22 cellular contexts compared by ENCODE assay signal in the genomic region with DNA sequence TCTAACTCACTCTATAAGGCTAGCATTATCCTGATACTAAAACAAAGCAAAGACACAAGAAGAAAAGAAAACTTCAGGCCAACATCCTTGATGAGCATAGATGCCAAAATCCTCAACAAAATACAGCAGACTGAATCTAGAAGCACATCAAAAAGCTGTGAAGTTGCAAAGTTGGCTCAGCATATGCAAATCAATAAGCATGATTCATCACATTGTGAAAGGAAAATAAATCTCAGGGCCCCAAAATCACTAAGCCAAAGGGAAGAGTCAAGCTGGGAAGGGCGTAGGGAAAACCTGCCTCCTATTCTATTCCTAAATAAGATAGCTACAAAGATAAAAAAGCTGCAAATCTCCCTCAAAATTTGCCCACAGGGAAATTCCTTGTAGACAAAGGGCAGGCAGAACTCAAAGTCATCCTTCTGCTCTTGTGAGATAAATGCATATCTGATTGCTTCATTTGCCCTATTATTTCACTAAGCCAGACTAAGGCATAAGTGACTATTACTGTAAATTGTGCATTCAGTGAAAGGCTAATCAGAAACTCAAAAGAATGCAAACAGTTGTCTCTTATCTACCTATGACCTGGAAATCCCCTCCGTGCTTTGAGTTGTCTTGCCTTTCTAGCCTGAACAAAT. TPM values are rescaled to one million over a fixed set of nuclear protein-coding genes. Genes with fewer than 3 reads are reported as not detected.
DNase-seq lines count a peak whose midpoint lies in the region; ATAC-seq, FAIRE-seq and TF ChIP-seq lines count a peak whose summit lies in the region.
"Had no signal": no experiment of that assay in that cellular context is flagged by ENCODE, and none has a peak within 500 bp of the region (broad histone marks: within the 10 kb centered on the region; RNA-seq: fewer than 3 reads in every experiment).

No MANE protein-coding gene starts in this region.

- H3K27me3 ChIP-seq in bronchial epithelial cell (ENCODE audit: control insufficient read depth, insufficient read depth, low read length) (no peaks in the 10 kb centered on the region), foreskin keratinocyte (peaks cover 27% of the 10 kb centered on the region), heart right ventricle (no peaks in the 10 kb centered on the region)
- H3K27me3 ChIP-seq: BLaER1 had no signal

- ATAC-seq in foreskin keratinocyte: peak; percentile 62
- ATAC-seq in heart right ventricle: no peak
- ATAC-seq in GM21367 (IDR thresholded peaks at IDR 0.05; ENCODE audit: unreplicated experiment): no peak
- ATAC-seq: A549 had no signal

- DNase-seq in HCEC 1CT: peak; percentile 24
- peak; percentile 47 for DNase-seq in OCI-M1 (lab: John Stamatoyannopoulos, UW)
- peak; percentile 14 for DNase-seq in bronchial epithelial cell (ENCODE audit: low read depth)
- DNase-seq in foreskin keratinocyte: peak in 1 of 2 donors; percentile 34
- no peak for DNase-seq in heart right ventricle
- DNase-seq in H54 (ENCODE audit: insufficient read length, low spot score): no peak
- DNase-seq in EL: no peak
- DNase-seq: CD4-positive, alpha-beta memory T cell; GOT3; IMR-90; Karpas-422; MG63; NCI-H1092; NCI-H1436 treated with DMSO at 0.1 percent for 48 hours; NCI-H2081 treated with DMSO at 0.1 percent for 48 hours; NCI-H510A treated with DMSO at 0.1 percent for 48 hours; SW 1271 had no signal

- TF ChIP-seq CTCF in bronchial epithelial cell (IDR thresholded peaks at IDR 0.05; ENCODE audit: insufficient read depth, low read length, severe bottlenecking) (no peak), foreskin keratinocyte (conservative IDR thresholded peaks at IDR 0.05) (no peak), heart right ventricle (IDR thresholded peaks at IDR 0.05) (no peak)

- WGBS in heart right ventricle, 2 donors: 44 to 85% methylated on average over 2 of the region's 2 CpGs

- peaks cover 0 to 83% (median 0%) of the 10 kb centered on the region in 11 donors for H3K9me3 ChIP-seq in heart right ventricle

- TF ChIP-seq POLR2A in H54 (IDR thresholded peaks at IDR 0.05; ENCODE audit: low read depth, low read length): no peak

- FAIRE-seq in bronchial epithelial cell (lab: Jason Lieb, UNC) (no peak), H54 (lab: Jason Lieb, UNC) (no peak)
- FAIRE-seq: A549, GM12891, GM18507 had no signal

- no peak overlapping the region for H3K4me3 ChIP-seq in bronchial epithelial cell (ENCODE audit: low read depth, low read length)
- no peak overlapping the region for H3K4me3 ChIP-seq in heart right ventricle
- H3K4me3 ChIP-seq: A549, BLaER1, MG63 had no signal

- H3K27ac ChIP-seq in foreskin keratinocyte (no peak overlapping the region), heart right ventricle (no peak overlapping the region)
- H3K27ac ChIP-seq: A549, BLaER1 had no signal

- H3K36me3 ChIP-seq in bronchial epithelial cell (ENCODE audit: control insufficient read depth, insufficient read depth, low read length) (no peaks in the 10 kb centered on the region), heart right ventricle (peaks cover 0 to 11% (median 0%) of the 10 kb centered on the region in 9 donors)
- H3K36me3 ChIP-seq: MG63 had no signal

- H3K4me1 ChIP-seq in foreskin keratinocyte: no peaks in the 10 kb centered on the region
- no peaks in the 10 kb centered on the region for H3K4me1 ChIP-seq in heart right ventricle
- H3K4me1 ChIP-seq: A549, BLaER1 had no signal

- intact Hi-C loops in heart right ventricle (cut with DNase I): no loop called here

RNA-seq across cellular contexts. Expression of gene CCNL1, which starts 30.4 kb away (rescaled TPM):
- total RNA-seq in bronchial epithelial cell: 107 and 150 TPM in 2 replicates
- 59.0 and 65.0 TPM in 2 replicates for total RNA-seq in foreskin keratinocyte
- 21.4 and 23.7 TPM in 2 replicates for polyA plus RNA-seq in foreskin keratinocyte
- total RNA-seq in heart right ventricle: 10 to 100 TPM; 19.1 to 52.5 (median 24.7) TPM
- polyA plus RNA-seq in heart right ventricle: 10 to 100 TPM; 23.7 to 77.3 TPM

Comparison
In these comparisons a context has a peak if more than half of its experiments do, and no peak if none do; other contexts are left out.
1. DNase-seq: peak in HCEC 1CT (single experiment), OCI-M1 (single experiment) and bronchial epithelial cell (single experiment); none in heart right ventricle (0 of 2), H54 (single experiment) and EL (single experiment).